ENCODE assay signal across 8 cellular contexts in the genomic region with DNA sequence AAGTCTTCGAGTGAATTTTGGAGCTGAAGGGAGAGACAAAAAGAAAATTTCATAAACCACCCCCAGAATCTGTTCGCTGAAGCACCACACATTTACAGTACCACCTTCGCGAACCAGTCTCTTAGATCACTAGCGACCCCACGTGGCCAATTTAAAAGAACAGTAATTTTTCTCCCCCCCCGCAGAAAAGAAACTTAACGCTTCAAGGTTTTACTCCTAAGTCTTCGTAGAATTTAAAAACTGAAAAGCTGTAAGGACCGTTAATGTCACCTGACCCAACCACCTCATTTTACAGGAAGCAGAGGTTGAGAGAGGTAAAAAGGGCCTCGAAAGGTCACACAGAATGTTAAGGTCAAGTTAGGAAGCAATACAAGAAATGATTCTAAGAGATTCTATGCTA.
A peak's percentile ranks its signal among the peaks of the same experiment; 100 is the strongest.
DNase-seq lines count a peak whose midpoint lies in the region; ATAC-seq and TF ChIP-seq lines count a peak whose summit lies in the region.

No MANE protein-coding gene starts in this region.

- peak; percentile 66 to 71 (median 68) for TF ChIP-seq CTCF in esophagus muscularis mucosa (IDR thresholded peaks at IDR 0.05)

- ATAC-seq in HG03460 (IDR thresholded peaks at IDR 0.05; ENCODE audit: unreplicated experiment) (no peak), HG03565 (IDR thresholded peaks at IDR 0.05; ENCODE audit: unreplicated experiment) (no peak)

- no peaks in the 10 kb centered on the region for H3K36me3 ChIP-seq in esophagus muscularis mucosa

- DNase-seq in NCI-H748 (lab: John Stamatoyannopoulos, UW; ENCODE audit: unreplicated experiment), result peak; percentile 28
- no peak for DNase-seq in NCI-H748 treated with DMSO at 0.1 percent for 48 hours (lab: John Stamatoyannopoulos, UW)
- DNase-seq in NCI-H1930 (lab: John Stamatoyannopoulos, UW), result peak; percentile 15
- DNase-seq in activated CD8-positive, alpha-beta memory T cell treated with anti-CD3 and anti-CD28 coated beads, Interleukin-2, amount 50 U/mL, for 1 hour (ENCODE audit: extremely low read depth), result peak; percentile 10
- no peak for DNase-seq in esophagus muscularis mucosa (ENCODE audit: extremely low spot score)
- peak; percentile 36 for DNase-seq in occipital lobe (lab: John Stamatoyannopoulos, UW)

- TF ChIP-seq EP300 in esophagus muscularis mucosa (IDR thresholded peaks at IDR 0.05), result no peak

- no peak overlapping the region for H3K4me3 ChIP-seq in esophagus muscularis mucosa

- H3K9me3 ChIP-seq in esophagus muscularis mucosa, result no peaks in the 10 kb centered on the region

- H3K4me1 ChIP-seq in esophagus muscularis mucosa, result peaks cover 8 to 21% (median 14%) of the 10 kb centered on the region in 4 donors

- TF ChIP-seq POLR2A in esophagus muscularis mucosa (IDR thresholded peaks at IDR 0.05; ENCODE audit: low read depth), result no peak

- H3K27me3 ChIP-seq in esophagus muscularis mucosa, result no peaks in the 10 kb centered on the region

- intact Hi-C loops in esophagus muscularis mucosa (cut with DNase I), result loop anchor here (10.0 kb wide), 2 partner anchors 530 to 800 kb away; no protein-coding TSS in a partner anchor

- no peak overlapping the region for H3K27ac ChIP-seq in esophagus muscularis mucosa (replicated peaks in 1 of 4)

- WGBS in esophagus muscularis mucosa, result 9% methylated on average over 11 of the region's 11 CpGs

Comparison
In these comparisons a context has a peak if more than half of its experiments do, and no peak if none do; other contexts are left out.
1. DNase-seq: peak in NCI-H748 (single experiment), NCI-H1930 (2 of 2), activated CD8-positive, alpha-beta memory T cell treated with anti-CD3 and anti-CD28 coated beads, Interleukin-2, amount 50 U/mL, for 1 hour (single experiment) and occipital lobe (single experiment); none in NCI-H748 treated with DMSO at 0.1 percent for 48 hours (single experiment) and esophagus muscularis mucosa (single experiment).